7 cellular contexts compared by ENCODE assay signal in the genomic region with DNA sequence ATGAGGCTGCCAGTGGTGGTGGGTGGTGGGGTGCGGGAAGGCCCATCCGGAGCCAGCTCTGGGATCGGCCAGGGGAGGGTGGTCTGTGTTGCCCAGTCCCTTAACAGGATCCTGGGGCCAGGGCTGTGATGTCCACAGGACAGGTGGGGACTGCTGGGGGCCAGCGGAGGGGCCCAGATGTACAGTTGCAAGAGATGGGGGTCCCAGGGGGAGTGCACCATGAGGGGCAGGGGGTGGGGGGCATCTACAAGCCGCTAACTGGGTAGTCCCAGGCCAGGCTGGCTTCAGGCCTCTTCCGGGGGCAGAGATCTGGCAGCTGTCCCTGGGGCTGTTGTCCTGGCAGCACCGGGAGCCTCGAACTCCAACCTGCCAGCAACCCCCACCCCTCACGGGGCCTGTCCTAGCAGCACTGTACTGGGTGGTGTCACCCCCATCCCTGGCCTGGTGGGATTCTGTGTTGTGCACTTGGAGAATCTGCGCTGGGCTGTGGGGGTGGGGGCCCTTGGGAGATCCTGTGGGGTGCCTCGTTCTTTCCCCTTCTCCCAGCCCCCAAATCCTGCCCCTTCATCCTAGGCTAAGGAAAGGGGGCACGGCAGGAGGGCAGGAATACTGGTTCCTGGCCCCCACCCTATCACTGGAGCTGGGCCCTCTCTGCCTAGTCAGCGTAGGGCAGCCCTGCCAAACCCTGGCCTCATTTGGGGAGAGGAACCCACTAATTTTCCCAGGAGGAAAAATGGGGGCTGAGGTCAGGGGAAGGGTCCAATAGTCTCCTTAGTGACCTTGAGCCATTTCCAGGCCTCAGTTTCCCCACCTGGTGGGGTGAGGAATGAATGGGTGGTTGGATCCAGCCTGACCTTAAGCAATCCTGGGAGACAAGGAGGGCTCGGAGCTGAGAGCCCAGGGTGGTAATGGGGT. TPM values are rescaled to one million over a fixed set of nuclear protein-coding genes. Genes with fewer than 3 reads are reported as not detected.
A peak's percentile ranks its signal among the peaks of the same experiment; 100 is the strongest.
DNase-seq lines count a peak whose midpoint lies in the region; ATAC-seq and TF ChIP-seq lines count a peak whose summit lies in the region.

No MANE protein-coding gene starts in this region.

- ATAC-seq in IMR-90 (ENCODE audit: low read depth) (no peak), HG02970 (IDR thresholded peaks at IDR 0.05; ENCODE audit: low FRiP score, unreplicated experiment) (no peak), GM21381 (IDR thresholded peaks at IDR 0.05; ENCODE audit: unreplicated experiment) (no peak)

- H3K23ac ChIP-seq in IMR-90 (ENCODE audit: low read depth, low read length) = peak overlapping the region; percentile 96

- in situ Hi-C loops in IMR-90 (cut with MboI; ENCODE audit: low sequenced_read_pairs) = loop anchor here (5.0 to 25.0 kb wide), 3 partner anchors 53 to 678 kb away; partner anchors contain the start of gene CALB2

- no peaks in the 10 kb centered on the region for H3K9me3 Mint-ChIP-seq in MCF 10A (ENCODE audit: unreplicated experiment)

- H3K56ac ChIP-seq in IMR-90 (ENCODE audit: extremely low read depth, insufficient read depth, low read length) = peak overlapping the region; percentile 78

- POLR2A ChIA-PET in IMR-90 (lab: Charles Lee; ENCODE audit: unreplicated experiment) (interaction anchor here (0.5 to 0.6 kb wide), 2 partner anchors 73 to 120 kb away, joined by 3 read pairs; no protein-coding TSS in a partner anchor), MCF 10A (lab: Yijun Ruan, JAX) (interaction anchor here (0.6 to 2.9 kb wide), 8 partner anchors 10 to 96 kb away, joined by 3 to 8 read pairs (median 3); no protein-coding TSS in a partner anchor)

- peak overlapping the region; percentile 82 for H2BK120ac ChIP-seq in IMR-90 (ENCODE audit: low read depth, low read length)

- peak overlapping the region; percentile 76 for H3K4me3 Mint-ChIP-seq in MCF 10A (ENCODE audit: unreplicated experiment)

- CTCF ChIA-PET in IMR-90 (lab: Yijun Ruan, JAX) (no interaction called here), MCF 10A (lab: Yijun Ruan, JAX) (interaction anchor here (0.6 to 10.5 kb wide), 5 partner anchors 28 to 85 kb away, joined by 3 to 121 read pairs (median 4); no protein-coding TSS in a partner anchor)

- H3K9me1 ChIP-seq in IMR-90 (ENCODE audit: insufficient read depth, low read length) = peaks cover 28% of the 10 kb centered on the region

- H2AK5ac ChIP-seq in IMR-90 (ENCODE audit: low read depth, low read length) = peak overlapping the region; percentile 97

- peak overlapping the region; percentile 75 for H3K27ac Mint-ChIP-seq in MCF 10A (ENCODE audit: low read depth, unreplicated experiment)

- H4K20me1 ChIP-seq in IMR-90 (ENCODE audit: insufficient read depth, low read length) = peaks cover 55% of the 10 kb centered on the region

- H3K27ac ChIP-seq in IMR-90 (ENCODE audit: insufficient read depth, low read length) = peak overlapping the region; percentile 92
- H3K27ac ChIP-seq in liver (ENCODE audit: low read depth in 1 of 2, low read length in 2 of 2) = peak overlapping the region; percentile 94 to 95
- H3K27ac ChIP-seq in suprapubic skin = peak overlapping the region; percentile 91

- H4K8ac ChIP-seq in IMR-90 (ENCODE audit: low read depth in 2 of 2, low read length in 2 of 2) = peak overlapping the region; percentile 66 to 77; a peak in 2 of 4 replicates

- dilution Hi-C loops in IMR-90 (cut with HindIII; ENCODE audit: low sequenced_read_pairs, unreplicated experiment) = no loop called here

- intact Hi-C loops in IMR-90 (cut with micrococcal nuclease) = loop anchor here (1.0 to 5.0 kb wide), 3 partner anchors 54 to 673 kb away; partner anchors contain the start of gene CALB2
- intact Hi-C loops in MCF 10A (cut with micrococcal nuclease) = loop anchor here (2.0 kb wide), 2 partner anchors 54 to 86 kb away; no protein-coding TSS in a partner anchor

- no peak for TF ChIP-seq CTCF in IMR-90 (conservative IDR thresholded peaks at IDR 0.05; ENCODE audit: low read depth, low read length)
- TF ChIP-seq CTCF in MCF 10A (IDR thresholded peaks at IDR 0.05; ENCODE audit: unreplicated experiment) = no peak
- TF ChIP-seq CTCF in liver (IDR thresholded peaks at IDR 0.05; ENCODE audit: low read depth, low read length, missing input control) = no peak
- TF ChIP-seq CTCF in suprapubic skin (IDR thresholded peaks at IDR 0.05) = no peak

- H2BK15ac ChIP-seq in IMR-90 (ENCODE audit: low read depth, low read length) = peak overlapping the region; percentile 54; the same call in 1 of the 3 replicates

- H3K79me1 ChIP-seq in IMR-90 (ENCODE audit: low read depth in 1 of 2, low read length in 2 of 2) = peaks cover 3 to 70% of the 10 kb centered on the region in 2 experiments; a peak in 3 of 4 replicates

- peak overlapping the region; percentile 58 for H2AFZ ChIP-seq in IMR-90 (replicated peaks; ENCODE audit: low read length, poor library complexity)

- H3K9me3 ChIP-seq in IMR-90 (ENCODE audit: control insufficient read depth, insufficient read depth, low read length) (no peaks in the 10 kb centered on the region), liver (ENCODE audit: control insufficient read depth in 4 of 4, low read length in 3 of 4) (no peaks in the 10 kb centered on the region), suprapubic skin (no peaks in the 10 kb centered on the region)

- H3K9ac ChIP-seq in IMR-90 (ENCODE audit: low read depth, low read length) (peak overlapping the region; percentile 93), liver (ENCODE audit: low read depth in 1 of 2, low read length in 2 of 2) (peak overlapping the region; percentile 93 to 99)

- 0 out of 2 replicates have a peak overlapping the region, but pooled peaks have one; percentile 1 for H4K5ac ChIP-seq in IMR-90 (ENCODE audit: low read depth, low read length)

- DNase-seq in IMR-90 (no peak), MCF 10A (ENCODE audit: unreplicated experiment) (no peak), suprapubic skin (ENCODE audit: low spot score in 2 of 2) (no peak), cerebellar nuclear complex (lab: John Stamatoyannopoulos, UW) (no peak)

- H3K27me3 ChIP-seq in IMR-90 (ENCODE audit: control insufficient read depth, insufficient read depth, low read length) (no peaks in the 10 kb centered on the region), liver (ENCODE audit: control insufficient read depth in 4 of 4, insufficient read depth in 4 of 4, low read length in 3 of 4) (no peaks in the 10 kb centered on the region), suprapubic skin (no peaks in the 10 kb centered on the region)

- BruUV-seq in IMR-90 (replicated peaks; lab: Mats Ljungman, UMichigan) (no TSS peak), MCF 10A (replicated peaks; lab: Mats Ljungman, UMichigan) (no TSS peak)

- H2BK20ac ChIP-seq in IMR-90 (ENCODE audit: low read depth, low read length) = peak overlapping the region; percentile 61; the same call in 1 of the 2 replicates

- TF ChIP-seq POLR2A in IMR-90 (IDR thresholded peaks at IDR 0.05; ENCODE audit: low read depth, low read length) (0 out of 2 replicates have a peak, but pooled peaks have one; percentile 1), suprapubic skin (IDR thresholded peaks at IDR 0.05) (no peak)

- peak overlapping the region; percentile 0; the same call in 1 of the 2 replicates for H3K18ac ChIP-seq in IMR-90 (ENCODE audit: low read depth, low read length)

- peak overlapping the region; percentile 85 for H2BK5ac ChIP-seq in IMR-90 (ENCODE audit: low read depth, low read length, poor library complexity, severe bottlenecking)

- no peak for TF ChIP-seq EP300 in suprapubic skin (IDR thresholded peaks at IDR 0.05)

- peak overlapping the region; percentile 81 for H4K91ac ChIP-seq in IMR-90 (ENCODE audit: insufficient read depth, low read depth, low read length)

- H3K36me3 Mint-ChIP-seq in MCF 10A (ENCODE audit: insufficient read depth, unreplicated experiment) = peaks cover 13% of the 10 kb centered on the region

- H3K4me1 ChIP-seq in IMR-90 (ENCODE audit: control insufficient read depth, insufficient read depth, low read length) (peaks cover 61% of the 10 kb centered on the region), liver (ENCODE audit: control insufficient read depth in 4 of 4, insufficient read depth in 4 of 4, low read length in 3 of 4) (peaks cover 16 to 57% (median 36%) of the 10 kb centered on the region in 4 donors), suprapubic skin (peaks cover 89% of the 10 kb centered on the region)

- peak overlapping the region; percentile 98 for H2AK9ac ChIP-seq in IMR-90 (replicated peaks; ENCODE audit: low read depth, low read length, poor library complexity)

- peak overlapping the region; percentile 89 for H3K4ac ChIP-seq in IMR-90 (ENCODE audit: low read depth, low read length)

- 34% methylated on average over 4 of the region's 14 CpGs; no CpG with 5 or more reads in 1 of the 2 experiments for WGBS in IMR-90 (ENCODE audit: extremely low coverage in 2 of 2, insufficient read length in 1 of 2), 2 experiments
- WGBS in liver = 26% methylated on average over 14 of the region's 14 CpGs
- WGBS in suprapubic skin = 29% methylated on average over 2 of the region's 14 CpGs

- H3K36me3 ChIP-seq in IMR-90 (ENCODE audit: control insufficient read depth, insufficient read depth, low read length) (peaks cover 24% of the 10 kb centered on the region), liver (ENCODE audit: control insufficient read depth in 4 of 4, insufficient read depth in 3 of 4, low read depth in 1 of 4, low read length in 3 of 4) (peaks cover 0 to 6% (median 3%) of the 10 kb centered on the region in 4 donors), suprapubic skin (peaks cover 11% of the 10 kb centered on the region)

- H3K14ac ChIP-seq in IMR-90 (replicated peaks; ENCODE audit: low read depth, low read length) = peak overlapping the region; percentile 93

- TF ChIP-seq RAD21 in IMR-90 (IDR thresholded peaks at IDR 0.05; ENCODE audit: low read length) (no peak), liver (IDR thresholded peaks at IDR 0.05) (no peak)

- peaks cover 31% of the 10 kb centered on the region for H3K4me1 Mint-ChIP-seq in MCF 10A (ENCODE audit: insufficient read depth, unreplicated experiment)

- peak overlapping the region; percentile 90 for H3K4me3 ChIP-seq in IMR-90 (ENCODE audit: insufficient read depth, low read depth, low read length)
- peak overlapping the region; percentile 84 to 90 (median 89) for H3K4me3 ChIP-seq in liver (ENCODE audit: low read depth in 1 of 3, low read length in 3 of 3)
- peak overlapping the region; percentile 85 for H3K4me3 ChIP-seq in suprapubic skin

- H3K27me3 Mint-ChIP-seq in MCF 10A (ENCODE audit: insufficient read depth, unreplicated experiment) = no peaks in the 10 kb centered on the region

- H3K4me2 ChIP-seq in IMR-90 (ENCODE audit: low read depth, low read length) = peak overlapping the region; percentile 78

RNA-seq across cellular contexts. Expression of gene MTSS2, which starts 1.4 kb away (rescaled TPM):
- 8.9 and 9.1 TPM in 2 replicates for total RNA-seq in IMR-90 (2012; rRNA removed)
- 86.2 and 108 TPM in 2 replicates for polyA plus RNA-seq in IMR-90 (2012; rRNA removed)
- 69.9 and 88.4 TPM in 2 replicates for polyA plus RNA-seq in IMR-90 (2012; cell fraction: cytosol; rRNA removed)
- 148 and 251 TPM in 2 replicates for polyA plus RNA-seq in IMR-90 (2012; cell fraction: nucleus; rRNA removed; ENCODE audit: low replicate concordance)
- total RNA-seq in MCF 10A (2022) = 75.8 and 78.7 TPM in 2 replicates
- 10 to 100 TPM; 26.7 to 45.1 TPM for total RNA-seq in liver
- 10 to 100 TPM in 1 of 2 donors, 1 to 10 TPM in 1; 3.8 to 95.7 TPM for polyA plus RNA-seq in liver
- total RNA-seq in suprapubic skin = 10 to 100 TPM; 30.1 to 58.7 (median 42.6) TPM

RNA-seq across cellular contexts. Expression of gene IL34, which starts 38.0 kb away (rescaled TPM):
- total RNA-seq in IMR-90 (2012; rRNA removed) (1.1 and 1.3 TPM in 2 replicates), MCF 10A (2022) (not detected in 2 replicates), liver (under 1 TPM; 0.25 to 0.93 TPM), suprapubic skin (100 to 1,000 TPM in 1 of 4 donors, 10 to 100 TPM in 3; 64.2 to 187 (median 92.5) TPM)
- polyA plus RNA-seq in IMR-90 (2012; rRNA removed) (2.0 and 2.5 TPM in 2 replicates), liver (under 1 TPM; 0.40 to 0.43 TPM)
- 2.1 and 4.5 TPM in 2 replicates for polyA plus RNA-seq in IMR-90 (2012; cell fraction: cytosol; rRNA removed)
- polyA plus RNA-seq in IMR-90 (2012; cell fraction: nucleus; rRNA removed; ENCODE audit: low replicate concordance) = 2.3 and 2.9 TPM in 2 replicates

Comparison
In these comparisons a context has a peak if more than half of its experiments do, and no peak if none do; other contexts are left out.
1. RNA of gene IL34, which starts 38.0 kb away (total RNA-seq): 64.2 to 187 TPM in suprapubic skin; 1.1 to 1.3 TPM in IMR-90, 0.25 to 0.93 TPM in liver and not detected in MCF 10A; every median in the first group is over 10 times any median in the second.
2. Peak in every context shown above with its lines, with median percentiles within 50 percentile points of each other: H3K27ac ChIP-seq and H3K4me3 ChIP-seq.